2 cellular contexts compared by ENCODE assay signal in the genomic region with DNA sequence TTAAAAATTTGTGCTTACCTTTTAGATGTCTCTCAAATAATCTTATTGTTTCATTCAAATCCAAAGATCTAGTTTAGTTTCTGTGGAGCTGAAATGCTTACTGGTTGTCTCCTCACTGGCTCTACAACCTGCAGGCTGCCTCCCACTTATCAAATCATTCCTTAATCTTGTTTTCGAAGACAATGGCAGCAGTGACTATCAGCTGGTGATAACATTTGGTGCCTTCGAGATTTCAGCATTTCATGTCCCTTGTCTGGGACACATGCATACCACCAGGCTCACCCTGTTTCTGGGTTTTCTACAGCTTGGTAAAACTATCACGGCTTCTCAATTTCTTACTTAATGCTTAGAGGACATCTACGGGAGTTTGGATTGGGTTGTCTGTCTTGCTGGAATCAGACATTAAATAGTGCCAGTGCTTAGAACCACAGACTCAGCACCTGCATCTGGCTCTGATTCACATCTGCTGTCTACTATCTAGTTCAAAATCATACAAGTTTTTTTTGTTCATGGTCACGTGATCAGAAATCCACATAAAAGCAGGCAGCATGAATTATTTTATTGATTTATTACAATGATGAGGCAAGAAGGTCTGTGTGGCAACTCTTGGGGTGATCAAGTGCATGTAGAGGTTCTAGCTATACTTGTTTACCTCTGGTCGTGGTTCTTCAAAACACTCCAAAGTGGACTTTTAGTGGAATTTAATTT.
TF ChIP-seq lines count a peak whose summit lies in the region.

No MANE protein-coding gene starts in this region.

TF ChIP-seq in IMR-90, 13 proteins besides CTCF, POLR2A, EP300 and RAD21:
- TF ChIP-seq RCOR1 (IDR thresholded peaks at IDR 0.05; ENCODE audit: insufficient replicate concordance, low read length) (no peak), FOS (IDR thresholded peaks at IDR 0.05; ENCODE audit: low read depth, low read length) (no peak)
- TF ChIP-seq, protein P1, sequence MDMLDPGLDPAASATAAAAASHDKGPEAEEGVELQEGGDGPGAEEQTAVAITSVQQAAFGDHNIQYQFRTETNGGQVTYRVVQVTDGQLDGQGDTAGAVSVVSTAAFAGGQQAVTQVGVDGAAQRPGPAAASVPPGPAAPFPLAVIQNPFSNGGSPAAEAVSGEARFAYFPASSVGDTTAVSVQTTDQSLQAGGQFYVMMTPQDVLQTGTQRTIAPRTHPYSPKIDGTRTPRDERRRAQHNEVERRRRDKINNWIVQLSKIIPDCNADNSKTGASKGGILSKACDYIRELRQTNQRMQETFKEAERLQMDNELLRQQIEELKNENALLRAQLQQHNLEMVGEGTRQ (IDR thresholded peaks at IDR 0.05; ENCODE audit: low read depth, low read length): peak; percentile 19; the same call in 1 of the 2 replicates

TF ChIP-seq in K562, 482 proteins besides CTCF, POLR2A, EP300 and RAD21:
- peak; percentile 71 for TF ChIP-seq RAD51 (IDR thresholded peaks at IDR 0.05; ENCODE audit: borderline replicate concordance, low read depth)
- no peak for TF ChIP-seq ZNF143 (CRISPR knock-in tag; IDR thresholded peaks at IDR 0.05)
- TF ChIP-seq, protein P2, sequence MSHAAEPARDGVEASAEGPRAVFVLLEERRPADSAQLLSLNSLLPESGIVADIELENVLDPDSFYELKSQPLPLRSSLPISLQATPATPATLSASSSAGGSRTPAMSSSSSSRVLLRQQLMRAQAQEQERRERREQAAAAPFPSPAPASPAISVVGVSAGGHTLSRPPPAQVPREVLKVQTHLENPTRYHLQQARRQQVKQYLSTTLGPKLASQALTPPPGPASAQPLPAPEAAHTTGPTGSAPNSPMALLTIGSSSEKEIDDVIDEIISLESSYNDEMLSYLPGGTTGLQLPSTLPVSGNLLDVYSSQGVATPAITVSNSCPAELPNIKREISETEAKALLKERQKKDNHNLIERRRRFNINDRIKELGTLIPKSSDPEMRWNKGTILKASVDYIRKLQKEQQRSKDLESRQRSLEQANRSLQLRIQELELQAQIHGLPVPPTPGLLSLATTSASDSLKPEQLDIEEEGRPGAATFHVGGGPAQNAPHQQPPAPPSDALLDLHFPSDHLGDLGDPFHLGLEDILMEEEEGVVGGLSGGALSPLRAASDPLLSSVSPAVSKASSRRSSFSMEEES (CRISPR knock-in tag; IDR thresholded peaks at IDR 0.05): peak; percentile 84
- no peak for TF ChIP-seq MCM7 (IDR thresholded peaks at IDR 0.05)
TF ChIP-seq in K562: peak in this region for 2.
